ENCODE assay signal across 29 cellular contexts in genomic region chr10:125164421-125164820, GRCh38.
"Had no signal": no experiment of that assay in that cellular context is flagged by ENCODE, and none has a peak within 500 bp of the region (broad histone marks: within the 10 kb centered on the region; RNA-seq: fewer than 3 reads in every experiment).

No MANE protein-coding gene starts in this region.

- H3K27ac Mint-ChIP-seq: activated naive CD4-positive, alpha-beta T cell treated with anti-CD3 and anti-CD28 coated beads for 36 hours; activated naive CD8-positive, alpha-beta T cell treated with anti-CD3 and anti-CD28 coated beads for 36 hours; effector memory CD8-positive, alpha-beta T cell; immature natural killer cell; T-helper 2 cell treated with Interferon-gamma antibody and Interleukin-4, amounts not matched to agents 5 μg/mL and 100 μg/mL, for 36 hours had no signal

- H3K36me3 Mint-ChIP-seq: activated naive CD8-positive, alpha-beta T cell treated with anti-CD3 and anti-CD28 coated beads for 36 hours; brain; immature natural killer cell had no signal

- H3K27me3 ChIP-seq: adrenal gland, cardiac muscle cell, gastroesophageal sphincter, suprapubic skin, tibial artery had no signal

- H3K36me3 ChIP-seq: adrenal gland, cardiac muscle cell, gastroesophageal sphincter, lower lobe of right lung, spleen, suprapubic skin, tibial artery, WERI-Rb-1 had no signal

- FAIRE-seq: endothelial cell of umbilical vein, TTC549 had no signal

- H3K27ac ChIP-seq: adrenal gland, cardiac muscle cell, coronary artery, gastroesophageal sphincter, lower lobe of right lung, spleen, suprapubic skin, tibial artery, WERI-Rb-1 had no signal

- H3K9me3 ChIP-seq: adrenal gland, gastroesophageal sphincter, lower lobe of right lung, spleen, suprapubic skin, tibial artery had no signal

- DNase-seq: activated CD4-positive, alpha-beta T cell treated with anti-CD3 and anti-CD28 coated beads for 48 hours; activated CD4-positive, alpha-beta T cell treated with anti-CD3 and anti-CD28 coated beads, Interleukin-2, amount 50 U/mL, for 48 hours; activated CD8-positive, alpha-beta memory T cell treated with anti-CD3 and anti-CD28 coated beads for 24 hours; activated effector memory CD4-positive, alpha-beta T cell treated with anti-CD3 and anti-CD28 coated beads, Interleukin-2, amount 50 U/mL, for 16 hours; activated naive CD4-positive, alpha-beta T cell treated with anti-CD3 and anti-CD28 coated beads for 36 hours; activated naive CD8-positive, alpha-beta T cell treated with anti-CD3 and anti-CD28 coated beads for 36 hours; cerebellar nuclear complex; effector memory CD8-positive, alpha-beta T cell; hypothalamus; immature natural killer cell; lower lobe of right lung; mesenchymal stem cell; naive thymus-derived CD8-positive, alpha-beta T cell; nucleus accumbens; right cardiac atrium; spleen; stimulated activated naive CD4-positive, alpha-beta T cell; T-helper 1 cell; WERI-Rb-1 had no signal

- H3K4me1 Mint-ChIP-seq: activated naive CD8-positive, alpha-beta T cell treated with anti-CD3 and anti-CD28 coated beads for 36 hours; immature natural killer cell had no signal

- H3K4me3 ChIP-seq: adrenal gland, cardiac muscle cell, coronary artery, gastroesophageal sphincter, lower lobe of right lung, spleen, suprapubic skin, tibial artery had no signal

- H3K4me3 Mint-ChIP-seq: activated naive CD4-positive, alpha-beta T cell treated with anti-CD3 and anti-CD28 coated beads for 36 hours; activated naive CD8-positive, alpha-beta T cell treated with anti-CD3 and anti-CD28 coated beads for 36 hours; effector memory CD8-positive, alpha-beta T cell; immature natural killer cell; T-helper 2 cell treated with Interferon-gamma antibody and Interleukin-4, amounts not matched to agents 5 μg/mL and 100 μg/mL, for 36 hours had no signal

- H3K27me3 Mint-ChIP-seq: brain had no signal

- H3K9me3 Mint-ChIP-seq: activated naive CD4-positive, alpha-beta T cell treated with anti-CD3 and anti-CD28 coated beads for 36 hours; activated naive CD8-positive, alpha-beta T cell treated with anti-CD3 and anti-CD28 coated beads for 36 hours; effector memory CD8-positive, alpha-beta T cell; immature natural killer cell; T-helper 2 cell treated with Interferon-gamma antibody and Interleukin-4, amounts not matched to agents 5 μg/mL and 100 μg/mL, for 36 hours had no signal
